10 cellular contexts compared by ENCODE assay signal in genomic region chr13:19961484-19961883, GRCh38. TPM values are rescaled to one million over a fixed set of nuclear protein-coding genes. Genes with fewer than 3 reads are reported as not detected.
DNase-seq lines count a peak whose midpoint lies in the region; ATAC-seq and TF ChIP-seq lines count a peak whose summit lies in the region.
"Had no signal": no experiment of that assay in that cellular context is flagged by ENCODE, and none has a peak within 500 bp of the region (broad histone marks: within the 10 kb centered on the region; RNA-seq: fewer than 3 reads in every experiment).

No MANE protein-coding gene starts in this region.

- no peaks in the 10 kb centered on the region for H3K9me3 Mint-ChIP-seq in effector memory CD8-positive, alpha-beta T cell
- no peaks in the 10 kb centered on the region for H3K9me3 Mint-ChIP-seq in osteocyte (ENCODE audit: unreplicated experiment)

- peak overlapping the region; percentile 4 to 99 for H3K4me3 Mint-ChIP-seq in effector memory CD8-positive, alpha-beta T cell
- H3K4me3 Mint-ChIP-seq in osteocyte (ENCODE audit: unreplicated experiment), result peak overlapping the region; percentile 94

- TF ChIP-seq CTCF in DND-41 (IDR thresholded peaks at IDR 0.05; ENCODE audit: borderline replicate concordance, extremely low read depth, low read length, poor library complexity, severe bottlenecking) (no peak), MM.1S (IDR thresholded peaks at IDR 0.05; ENCODE audit: low read length) (no peak), osteocyte (IDR thresholded peaks at IDR 0.05) (no peak)

- H3K27me3 ChIP-seq in DND-41 (ENCODE audit: insufficient read depth, low read length, poor library complexity) (peaks cover 7% of the 10 kb centered on the region), MM.1S (replicated peaks; ENCODE audit: insufficient read depth, low read length) (no peaks in the 10 kb centered on the region)

- H3K9ac ChIP-seq in DND-41 (ENCODE audit: low read depth, low read length) (peak overlapping the region; percentile 69; the same call in 1 of the 2 replicates), MM.1S (ENCODE audit: low read length) (no peak overlapping the region)

- H3K4me2 ChIP-seq in DND-41 (ENCODE audit: insufficient read depth, low read length) (peak overlapping the region; percentile 94), MM.1S (ENCODE audit: low read depth, low read length) (peak overlapping the region; percentile 67)

- peaks cover 13% of the 10 kb centered on the region; the same call in 1 of the 2 replicates for H3F3A ChIP-seq in MM.1S (ENCODE audit: insufficient read depth, low read length)

- ATAC-seq in DND-41 (ENCODE audit: insufficient read depth, low read depth) (no peak), sciatic nerve (no peak)
- no peak for ATAC-seq in effector memory CD8-positive, alpha-beta T cell (replicated peaks)

- DNase-seq in DND-41, result no peak
- DNase-seq in MM.1S, result no peak
- DNase-seq in effector memory CD8-positive, alpha-beta T cell, result no peak
- no peak for DNase-seq in osteocyte (ENCODE audit: extremely low spot score, unreplicated experiment)
- no peak for DNase-seq in mesenteric fat pad (ENCODE audit: low spot score)
- no peak for DNase-seq in sciatic nerve (ENCODE audit: low spot score)
- no peak for DNase-seq in NCI-H2196 (lab: John Stamatoyannopoulos, UW; ENCODE audit: unreplicated experiment)
- DNase-seq: cortex of kidney, GF-D8, NCI-H2171 had no signal

- H3K36me3 ChIP-seq in DND-41 (ENCODE audit: insufficient read depth, low read length), result peaks cover 45% of the 10 kb centered on the region
- H3K36me3 ChIP-seq in MM.1S (replicated peaks; ENCODE audit: insufficient read depth, low read length), result no peaks in the 10 kb centered on the region

- H3K9me2 ChIP-seq in MM.1S (replicated peaks; ENCODE audit: insufficient read depth, low read length), result no peaks in the 10 kb centered on the region

- H3K4me3 ChIP-seq in DND-41 (ENCODE audit: low read depth in 1 of 2, low read length in 2 of 2) (no peak overlapping the region), MM.1S (ENCODE audit: low read length) (no peak overlapping the region)

- H3K9me3 ChIP-seq in DND-41 (ENCODE audit: insufficient read depth, low read length, severe bottlenecking), result no peaks in the 10 kb centered on the region
- no peaks in the 10 kb centered on the region for H3K9me3 ChIP-seq in MM.1S (replicated peaks; ENCODE audit: insufficient read depth, low read length)

- H3K79me2 ChIP-seq in DND-41 (ENCODE audit: insufficient read depth, low read length), result peaks cover 70% of the 10 kb centered on the region
- peaks cover 43% of the 10 kb centered on the region for H3K79me2 ChIP-seq in MM.1S (ENCODE audit: low read length)

- no peak overlapping the region for H2AFZ ChIP-seq in DND-41 (ENCODE audit: low read depth, low read length)
- no peak overlapping the region for H2AFZ ChIP-seq in MM.1S (ENCODE audit: low read length)

- H3K27ac Mint-ChIP-seq in effector memory CD8-positive, alpha-beta T cell, result peak overlapping the region in 1 of 2 donors; percentile 23
- H3K27ac Mint-ChIP-seq in osteocyte (ENCODE audit: unreplicated experiment), result no peak overlapping the region

- H3K4me1 Mint-ChIP-seq in effector memory CD8-positive, alpha-beta T cell (ENCODE audit: low read depth in 2 of 2), result peaks cover 24 to 37% of the 10 kb centered on the region in 2 donors
- peaks cover 25% of the 10 kb centered on the region for H3K4me1 Mint-ChIP-seq in osteocyte (ENCODE audit: unreplicated experiment)

- intact Hi-C loops in sciatic nerve (cut with DNase I), result no loop called here

- H3K4me1 ChIP-seq in DND-41 (ENCODE audit: insufficient read depth, low read length) (peaks cover 42% of the 10 kb centered on the region), MM.1S (ENCODE audit: low read length) (peaks cover 14% of the 10 kb centered on the region)

- peaks cover 21% of the 10 kb centered on the region for H4K20me1 ChIP-seq in DND-41 (ENCODE audit: insufficient read depth, low read length)
- H4K20me1 ChIP-seq in MM.1S (ENCODE audit: insufficient read depth, low read length), result no peaks in the 10 kb centered on the region

- H3K27ac ChIP-seq in DND-41 (ENCODE audit: low read length) (no peak overlapping the region), MM.1S (ENCODE audit: low read length) (no peak overlapping the region)

- H3K36me3 Mint-ChIP-seq in effector memory CD8-positive, alpha-beta T cell (ENCODE audit: insufficient read depth), result peaks cover 67% of the 10 kb centered on the region
- H3K36me3 Mint-ChIP-seq in osteocyte (ENCODE audit: unreplicated experiment), result peaks cover 20% of the 10 kb centered on the region

- no peaks in the 10 kb centered on the region for H3K27me3 Mint-ChIP-seq in effector memory CD8-positive, alpha-beta T cell
- no peaks in the 10 kb centered on the region for H3K27me3 Mint-ChIP-seq in osteocyte (ENCODE audit: unreplicated experiment)

RNA-seq across cellular contexts. Expression of gene ZMYM2, which starts 3.0 kb away (rescaled TPM):
- total RNA-seq in osteocyte, result 77.8 and 92.1 TPM in 2 replicates
- 74.2 TPM for total RNA-seq in mesenteric fat pad
- total RNA-seq in sciatic nerve, result 125 TPM
